ENCODE assay signal across 23 cellular contexts in genomic region chr22:43249789-43250188, GRCh38.
DNase-seq lines count a peak whose midpoint lies in the region; ATAC-seq, FAIRE-seq and TF ChIP-seq lines count a peak whose summit lies in the region.
"Had no signal": no experiment of that assay in that cellular context is flagged by ENCODE, and none has a peak within 500 bp of the region (broad histone marks: within the 10 kb centered on the region; RNA-seq: fewer than 3 reads in every experiment).

No MANE protein-coding gene starts in this region.

- H3K36me3 Mint-ChIP-seq in stimulated activated memory B cell treated with anti-CD40 and anti-IgM and Interleukin-4, amounts not matched to agents 10 μg/mL and 1 μg/mL and 100 μg/mL, for 72 hours = no peaks in the 10 kb centered on the region
- H3K36me3 Mint-ChIP-seq in GM23338 (ENCODE audit: low read depth) = no peaks in the 10 kb centered on the region
- H3K36me3 Mint-ChIP-seq: CD4-positive, CD25-positive, alpha-beta regulatory T cell; IgD-negative memory B cell had no signal

- H3K9me2 ChIP-seq in GM23338 (ENCODE audit: insufficient read depth) = no peaks in the 10 kb centered on the region
- H3K9me2 ChIP-seq: SK-N-SH had no signal

- H3K4me1 ChIP-seq in BLaER1 treated with 17β-estradiol and CSF1 and Interleukin-3, amounts not matched to agents 10 nM and 100 nM = peaks cover 5 to 71% (median 60%) of the 10 kb centered on the region in 10 experiments; a peak in 19 of 20 replicates
- H3K4me1 ChIP-seq in OCI-LY3 (ENCODE audit: low read length) (peaks cover 15% of the 10 kb centered on the region), GM23338 (ENCODE audit: insufficient read depth) (no peaks in the 10 kb centered on the region), colonic mucosa (no peaks in the 10 kb centered on the region)
- H3K4me1 ChIP-seq: BE2C had no signal

- intact Hi-C loops in colonic mucosa (cut with DNase I) = no loop called here

- H3F3A ChIP-seq in GM23338 (replicated peaks; ENCODE audit: low read depth) = no peaks in the 10 kb centered on the region

- DNase-seq in bronchial epithelial cell (ENCODE audit: low read depth) = no peak
- DNase-seq in GM23338 (ENCODE audit: low spot score) = no peak
- DNase-seq in colonic mucosa = no peak
- DNase-seq: CD4-positive, CD25-positive, alpha-beta regulatory T cell; DMS53; GOT3; HCEC 1CT; MM.1S; NCI-H2029; NCI-H2171 treated with DMSO at 0.1 percent for 48 hours; NCI-H524 treated with DMSO at 0.1 percent for 48 hours; SK-N-SH; SW 1271 had no signal

- no peaks in the 10 kb centered on the region for H3K79me2 ChIP-seq in OCI-LY3 (ENCODE audit: low read length)
- no peaks in the 10 kb centered on the region for H3K79me2 ChIP-seq in GM23338 (replicated peaks; ENCODE audit: insufficient read depth)

- peak overlapping the region in 7 of 11 experiments; percentile 24 to 59 (median 48); a peak in 14 of 22 replicates for H3K4me2 ChIP-seq in BLaER1 treated with 17β-estradiol and CSF1 and Interleukin-3, amounts not matched to agents 10 nM and 100 nM
- H3K4me2 ChIP-seq in OCI-LY3 (ENCODE audit: low read length) = 0 out of 2 replicates have a peak overlapping the region, but pooled peaks have one; percentile 3
- no peak overlapping the region for H3K4me2 ChIP-seq in GM23338
- H3K4me2 ChIP-seq: KMS-11, SK-N-SH had no signal

- H3K27ac ChIP-seq in BLaER1 treated with 17β-estradiol and CSF1 and Interleukin-3, amounts not matched to agents 10 nM and 100 nM = no peak overlapping the region
- H3K27ac ChIP-seq in OCI-LY3 (ENCODE audit: low read length) (no peak overlapping the region), GM23338 (ENCODE audit: low read depth) (no peak overlapping the region), colonic mucosa (no peak overlapping the region)
- H3K27ac ChIP-seq: HL-60, KMS-11 had no signal

- no peak overlapping the region for H3K9ac ChIP-seq in BLaER1 treated with 17β-estradiol and CSF1 and Interleukin-3, amounts not matched to agents 10 nM and 100 nM
- no peak overlapping the region for H3K9ac ChIP-seq in OCI-LY3 (ENCODE audit: low read length)
- no peak overlapping the region for H3K9ac ChIP-seq in colonic mucosa (ENCODE audit: low read depth in 2 of 2, low read length in 2 of 2)
- H3K9ac ChIP-seq: KMS-11, SK-N-SH had no signal

- FAIRE-seq in bronchial epithelial cell (lab: Jason Lieb, UNC) = peak; percentile 86

- ATAC-seq in stimulated activated memory B cell treated with anti-CD40 and anti-IgM and Interleukin-4, amounts not matched to agents 10 μg/mL and 1 μg/mL and 100 μg/mL, for 72 hours = peak; percentile 5
- no peak for ATAC-seq in HG03571 (IDR thresholded peaks at IDR 0.05; ENCODE audit: unreplicated experiment)
- ATAC-seq in GM23338 = no peak
- ATAC-seq: Panc1 had no signal

- H3K4me1 Mint-ChIP-seq in stimulated activated memory B cell treated with anti-CD40 and anti-IgM and Interleukin-4, amounts not matched to agents 10 μg/mL and 1 μg/mL and 100 μg/mL, for 72 hours = peaks cover 5% of the 10 kb centered on the region
- no peaks in the 10 kb centered on the region for H3K4me1 Mint-ChIP-seq in GM23338
- H3K4me1 Mint-ChIP-seq: CD4-positive, CD25-positive, alpha-beta regulatory T cell had no signal

- H2AFZ ChIP-seq in OCI-LY3 (ENCODE audit: low read depth, low read length) (no peak overlapping the region), GM23338 (no peak overlapping the region)

- peaks cover 0 to 24% (median 0%) of the 10 kb centered on the region in 11 experiments; a peak in 1 of 22 replicates for H4K20me1 ChIP-seq in BLaER1 treated with 17β-estradiol and CSF1 and Interleukin-3, amounts not matched to agents 10 nM and 100 nM
- H4K20me1 ChIP-seq in OCI-LY3 (ENCODE audit: insufficient read depth, low read length) (no peaks in the 10 kb centered on the region), GM23338 (replicated peaks; ENCODE audit: insufficient read depth) (no peaks in the 10 kb centered on the region)

- H3K4me3 ChIP-seq in BLaER1 treated with 17β-estradiol and CSF1 and Interleukin-3, amounts not matched to agents 10 nM and 100 nM = no peak overlapping the region
- no peak overlapping the region for H3K4me3 ChIP-seq in OCI-LY3 (ENCODE audit: low read length)
- no peak overlapping the region for H3K4me3 ChIP-seq in bronchial epithelial cell (ENCODE audit: low read depth, low read length)
- no peak overlapping the region for H3K4me3 ChIP-seq in GM23338
- no peak overlapping the region for H3K4me3 ChIP-seq in colonic mucosa

- H3K27me3 ChIP-seq in BLaER1 treated with 17β-estradiol and CSF1 and Interleukin-3, amounts not matched to agents 10 nM and 100 nM = no peaks in the 10 kb centered on the region
- H3K27me3 ChIP-seq in OCI-LY3 (ENCODE audit: low read depth, low read length) (peaks cover 16% of the 10 kb centered on the region; the same call in 1 of the 2 replicates), bronchial epithelial cell (ENCODE audit: control insufficient read depth, insufficient read depth, low read length) (peaks cover 12% of the 10 kb centered on the region), GM23338 (ENCODE audit: insufficient read depth) (no peaks in the 10 kb centered on the region), colonic mucosa (no peaks in the 10 kb centered on the region)
- H3K27me3 ChIP-seq: BE2C had no signal

- H3K4me3 Mint-ChIP-seq in stimulated activated memory B cell treated with anti-CD40 and anti-IgM and Interleukin-4, amounts not matched to agents 10 μg/mL and 1 μg/mL and 100 μg/mL, for 72 hours = no peak overlapping the region
- no peak overlapping the region for H3K4me3 Mint-ChIP-seq in GM23338
- H3K4me3 Mint-ChIP-seq: CD4-positive, CD25-positive, alpha-beta regulatory T cell; T-helper 1 cell treated with Interleukin-12 subunit alpha and Interleukin-12 subunit beta and Interleukin-4 antibody, amounts not matched to agents 30 μg/mL and 1 μg/mL, for 36 hours had no signal

- H3K27ac Mint-ChIP-seq in stimulated activated memory B cell treated with anti-CD40 and anti-IgM and Interleukin-4, amounts not matched to agents 10 μg/mL and 1 μg/mL and 100 μg/mL, for 72 hours = no peak overlapping the region
- no peak overlapping the region; the same call in 1 of the 2 replicates for H3K27ac Mint-ChIP-seq in GM23338
- H3K27ac Mint-ChIP-seq: IgD-negative memory B cell; T-helper 1 cell treated with Interleukin-12 subunit alpha and Interleukin-12 subunit beta and Interleukin-4 antibody, amounts not matched to agents 30 μg/mL and 1 μg/mL, for 36 hours had no signal

- H3K9me3 ChIP-seq in BLaER1 treated with 17β-estradiol and CSF1 and Interleukin-3, amounts not matched to agents 10 nM and 100 nM (replicated peaks in 1 of 11) = no peaks in the 10 kb centered on the region
- no peaks in the 10 kb centered on the region for H3K9me3 ChIP-seq in OCI-LY3 (ENCODE audit: insufficient read depth, low read length)
- H3K9me3 ChIP-seq in colonic mucosa = no peaks in the 10 kb centered on the region
- H3K9me3 ChIP-seq: BE2C, SK-N-SH had no signal

- H3K36me3 ChIP-seq in BLaER1 treated with 17β-estradiol and CSF1 and Interleukin-3, amounts not matched to agents 10 nM and 100 nM = no peaks in the 10 kb centered on the region
- no peaks in the 10 kb centered on the region for H3K36me3 ChIP-seq in OCI-LY3 (replicated peaks; ENCODE audit: low read depth, low read length)
- no peaks in the 10 kb centered on the region for H3K36me3 ChIP-seq in bronchial epithelial cell (ENCODE audit: control insufficient read depth, insufficient read depth, low read length)
- H3K36me3 ChIP-seq in GM23338 (ENCODE audit: insufficient read depth) = no peaks in the 10 kb centered on the region
- no peaks in the 10 kb centered on the region for H3K36me3 ChIP-seq in colonic mucosa
- H3K36me3 ChIP-seq: BE2C had no signal

- TF ChIP-seq CTCF in OCI-LY3 (IDR thresholded peaks at IDR 0.05; ENCODE audit: low read depth, low read length) (no peak), bronchial epithelial cell (IDR thresholded peaks at IDR 0.05; ENCODE audit: insufficient read depth, low read length, severe bottlenecking) (no peak), GM23338 (conservative IDR thresholded peaks at IDR 0.05; ENCODE audit: low read depth in 2 of 2) (no peak), colonic mucosa (IDR thresholded peaks at IDR 0.05) (no peak)

- H3K9me3 Mint-ChIP-seq in stimulated activated memory B cell treated with anti-CD40 and anti-IgM and Interleukin-4, amounts not matched to agents 10 μg/mL and 1 μg/mL and 100 μg/mL, for 72 hours = no peaks in the 10 kb centered on the region
- H3K9me3 Mint-ChIP-seq in GM23338 = no peaks in the 10 kb centered on the region
- H3K9me3 Mint-ChIP-seq: CD4-positive, CD25-positive, alpha-beta regulatory T cell; IgD-negative memory B cell; T-helper 1 cell treated with Interleukin-12 subunit alpha and Interleukin-12 subunit beta and Interleukin-4 antibody, amounts not matched to agents 30 μg/mL and 1 μg/mL, for 36 hours had no signal

- peaks cover 95% of the 10 kb centered on the region for H3K27me3 Mint-ChIP-seq in stimulated activated memory B cell treated with anti-CD40 and anti-IgM and Interleukin-4, amounts not matched to agents 10 μg/mL and 1 μg/mL and 100 μg/mL, for 72 hours
- H3K27me3 Mint-ChIP-seq in GM23338 (ENCODE audit: insufficient read depth, low read depth, poor library complexity) = peaks cover 5% of the 10 kb centered on the region
- H3K27me3 Mint-ChIP-seq: CD4-positive, CD25-positive, alpha-beta regulatory T cell had no signal

TF ChIP-seq in GM23338, 12 proteins besides CTCF, POLR2A, EP300 and RAD21 (continues in another document):
- no peak for TF ChIP-seq POLR2AphosphoS5 (IDR thresholded peaks at IDR 0.05; ENCODE audit: low read depth)
